ENCODE assay signal across 18 cellular contexts in the genomic region with DNA sequence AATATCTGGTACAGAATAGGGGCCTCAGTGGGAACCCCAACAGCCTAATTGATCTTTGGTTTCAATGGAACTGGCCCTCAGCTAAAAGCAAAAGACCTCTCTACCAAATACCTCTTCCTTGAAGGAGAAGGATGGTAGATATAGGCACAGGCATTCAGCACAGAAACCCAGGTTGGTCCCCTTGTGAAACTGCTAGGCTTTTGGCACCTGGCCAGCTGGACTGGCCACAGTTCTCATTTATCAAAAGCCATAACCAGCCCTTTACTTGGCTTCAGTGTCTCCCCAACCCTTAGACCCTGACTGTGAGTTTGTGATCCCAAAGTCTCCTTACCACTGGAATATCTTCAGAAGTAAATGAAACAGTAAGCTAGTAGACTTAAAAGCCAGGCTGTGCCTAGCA.
"Had no signal": no experiment of that assay in that cellular context is flagged by ENCODE, and none has a peak within 500 bp of the region (broad histone marks: within the 10 kb centered on the region; RNA-seq: fewer than 3 reads in every experiment).

No MANE protein-coding gene starts in this region.

- H3K27ac ChIP-seq: ascending aorta, breast epithelium, gastrocnemius medialis, thoracic aorta, upper lobe of right lung, WERI-Rb-1 had no signal

- DNase-seq: activated CD4-positive, alpha-beta T cell treated with anti-CD3 and anti-CD28 coated beads for 1 hour; activated CD4-positive, alpha-beta T cell treated with anti-CD3 and anti-CD28 coated beads, Interleukin-2, amount 50 U/mL, for 4 hours; activated effector memory CD4-positive, alpha-beta T cell treated with anti-CD3 and anti-CD28 coated beads, Interleukin-2, amount 50 U/mL, for 16 hours; activated naive CD4-positive, alpha-beta T cell treated with anti-CD3 and anti-CD28 coated beads, Interleukin-2, amount 50 U/mL, for 16 hours; activated T-cell treated with anti-CD3 and anti-CD28 coated beads, Interleukin-2, amount 50 U/mL, for 72 hours; cortex of kidney; gastrocnemius medialis; head of caudate nucleus; kidney; occipital lobe; stimulated activated naive B cell treated with anti-CD40 and anti-IgM and Interleukin-4, amounts not matched to agents 10 μg/mL and 1 μg/mL and 100 μg/mL, for 72 hours; upper lobe of right lung had no signal

- ATAC-seq: activated T-cell treated with anti-CD3 and anti-CD28 coated beads, Interleukin-2, amount 50 U/mL, for 72 hours; esophagus mucosa; gastrocnemius medialis; left lobe of liver; upper lobe of right lung had no signal

- H3K4me3 ChIP-seq: ascending aorta, breast epithelium, gastrocnemius medialis, thoracic aorta, upper lobe of right lung had no signal
